ENCODE assay signal across 23 cellular contexts in genomic region chr10:28246023-28246422, GRCh38.
"Had no signal": no experiment of that assay in that cellular context is flagged by ENCODE, and none has a peak within 500 bp of the region (broad histone marks: within the 10 kb centered on the region; RNA-seq: fewer than 3 reads in every experiment).

No MANE protein-coding gene starts in this region.

- H3K27me3 Mint-ChIP-seq: activated naive CD8-positive, alpha-beta T cell treated with anti-CD3 and anti-CD28 coated beads, Interleukin-2, amount 50 U/mL, for 24 hours; brain; T-helper 17 cell had no signal

- H3K9me3 ChIP-seq: ascending aorta, MG63 had no signal

- H3K27ac ChIP-seq: ascending aorta, cardiac muscle cell had no signal

- H3K36me3 Mint-ChIP-seq: brain, WTC11 had no signal

- H3K4me3 ChIP-seq: ascending aorta, cardiac muscle cell, MG63 had no signal

- H3K36me3 ChIP-seq: ascending aorta, cardiac muscle cell, MG63 had no signal

- H3K4me3 Mint-ChIP-seq: activated naive CD8-positive, alpha-beta T cell treated with anti-CD3 and anti-CD28 coated beads, Interleukin-2, amount 50 U/mL, for 24 hours; brain; T-helper 17 cell; WTC11 had no signal

- DNase-seq: activated CD4-positive, alpha-beta T cell treated with anti-CD3 and anti-CD28 coated beads for 48 hours; activated CD4-positive, alpha-beta T cell treated with anti-CD3 and anti-CD28 coated beads, Interleukin-2, amount 50 U/mL, for 48 hours; activated CD4-positive, CD25-positive, alpha-beta regulatory T cell treated with anti-CD3 and anti-CD28 coated beads, Interleukin-2, amount 50 U/mL, for 72 hours; activated naive CD4-positive, alpha-beta T cell treated with anti-CD3 and anti-CD28 coated beads, Interleukin-2, amount 50 U/mL, for 16 hours; activated naive CD8-positive, alpha-beta T cell treated with anti-CD3 and anti-CD28 coated beads, Interleukin-2, amount 50 U/mL, for 24 hours; activated T-cell treated with anti-CD3 and anti-CD28 coated beads for 4 hours; amniotic stem cell; MG63; MV-4-11; NCI-H1092 treated with DMSO at 0.1 percent for 48 hours; NCI-H1436; NCI-H1694 treated with DMSO at 0.1 percent for 48 hours; NCI-H2029 treated with DMSO at 0.1 percent for 48 hours; NCI-H345; NCI-H510A; NCI-H526 treated with DMSO at 0.1 percent for 48 hours; SIG-M5; T-helper 17 cell; T-helper 9 cell had no signal

- H3K27ac Mint-ChIP-seq: activated naive CD8-positive, alpha-beta T cell treated with anti-CD3 and anti-CD28 coated beads, Interleukin-2, amount 50 U/mL, for 24 hours; brain; T-helper 17 cell; WTC11 had no signal

- ATAC-seq: activated naive CD8-positive, alpha-beta T cell treated with anti-CD3 and anti-CD28 coated beads, Interleukin-2, amount 50 U/mL, for 24 hours; T-helper 17 cell; WTC11 had no signal

- H3K27me3 ChIP-seq: ascending aorta, cardiac muscle cell, MG63 had no signal

- H3K9me3 Mint-ChIP-seq: WTC11 had no signal
